Comparison of ENCODE assay signal across 27 cellular contexts in the genomic region with DNA sequence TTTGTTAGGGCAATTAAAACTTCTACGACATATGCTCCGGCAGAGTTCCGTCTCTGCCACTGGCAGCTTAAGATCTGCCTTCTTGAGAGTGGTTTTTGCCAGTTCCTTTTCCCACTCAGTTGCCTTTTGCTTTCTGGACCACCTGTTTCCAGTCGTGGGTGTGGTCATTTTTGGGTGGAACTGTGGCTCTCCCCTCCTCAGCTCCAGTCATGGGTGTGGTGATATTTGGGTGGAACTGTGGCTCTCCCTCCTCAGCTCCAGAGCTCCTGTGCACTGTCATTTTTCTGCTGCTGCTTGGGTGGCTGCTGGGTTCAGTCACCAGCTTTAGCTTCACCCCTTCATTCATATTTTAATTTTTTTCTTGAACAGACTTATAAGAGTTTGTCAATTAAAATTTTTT.
"Had no signal": no experiment of that assay in that cellular context is flagged by ENCODE, and none has a peak within 500 bp of the region (broad histone marks: within the 10 kb centered on the region; RNA-seq: fewer than 3 reads in every experiment).

No MANE protein-coding gene starts in this region.

- H3K27me3 Mint-ChIP-seq: activated CD4-positive, alpha-beta T cell treated with anti-CD3 and anti-CD28 coated beads, Interleukin-2, amount 10 ng/mL, durations not matched to agents 24 days and 14 days; activated CD8-positive, alpha-beta T cell treated with anti-CD3 and anti-CD28 coated beads for 36 hours; activated naive CD8-positive, alpha-beta T cell; naive B cell; stimulated activated naive CD8-positive, alpha-beta T cell treated with anti-CD3 and anti-CD28 coated beads, Interleukin-15, Interleukin-2, amounts not matched to agents 100 ng/mL and 50 ng/mL, for 24 hours; type B pancreatic cell had no signal

- H3K27ac Mint-ChIP-seq: activated CD8-positive, alpha-beta T cell treated with anti-CD3 and anti-CD28 coated beads for 36 hours; activated naive CD8-positive, alpha-beta T cell; activated T-cell treated with anti-CD3 and anti-CD28 coated beads, Interleukin-2, amount 50 U/mL, for 72 hours; stimulated activated effector memory CD8-positive, alpha-beta T cell treated with anti-CD3 and anti-CD28 coated beads, Interleukin-12 subunit alpha, Interleukin-12 subunit beta, amount 100 ng/mL, for 72 hours; stimulated activated naive CD8-positive, alpha-beta T cell treated with anti-CD3 and anti-CD28 coated beads, Interleukin-15, Interleukin-2, amounts not matched to agents 100 ng/mL and 50 ng/mL, for 24 hours had no signal

- H3K27me3 ChIP-seq: brain microvascular endothelial cell, gastrocnemius medialis, hepatocyte, pancreas, vagina had no signal

- H3K4me3 ChIP-seq: gastrocnemius medialis, hepatocyte, pancreas, prostate gland, skin epidermis, thoracic aorta, vagina had no signal

- H3K9me3 Mint-ChIP-seq: activated CD4-positive, alpha-beta T cell treated with anti-CD3 and anti-CD28 coated beads, Interleukin-2, amount 10 ng/mL, durations not matched to agents 24 days and 14 days; activated CD8-positive, alpha-beta T cell treated with anti-CD3 and anti-CD28 coated beads for 36 hours; activated T-cell treated with anti-CD3 and anti-CD28 coated beads, Interleukin-2, amount 50 U/mL, for 72 hours; naive B cell; stimulated activated effector memory CD8-positive, alpha-beta T cell treated with anti-CD3 and anti-CD28 coated beads, Interleukin-12 subunit alpha, Interleukin-12 subunit beta, amount 100 ng/mL, for 72 hours; stimulated activated naive CD8-positive, alpha-beta T cell treated with anti-CD3 and anti-CD28 coated beads, Interleukin-15, Interleukin-2, amounts not matched to agents 100 ng/mL and 50 ng/mL, for 24 hours had no signal

- H3K36me3 ChIP-seq: brain microvascular endothelial cell, gastrocnemius medialis, pancreas, prostate gland, thoracic aorta, vagina had no signal

- H3K4me1 ChIP-seq: prostate gland had no signal

- H2AFZ ChIP-seq: hepatocyte had no signal

- H3K9me3 ChIP-seq: gastrocnemius medialis, pancreas, prostate gland, thoracic aorta, vagina had no signal

- ATAC-seq: activated CD8-positive, alpha-beta T cell treated with anti-CD3 and anti-CD28 coated beads for 36 hours; activated T-cell treated with anti-CD3 and anti-CD28 coated beads, Interleukin-2, amount 50 U/mL, for 72 hours; sciatic nerve; stimulated activated effector memory CD8-positive, alpha-beta T cell treated with anti-CD3 and anti-CD28 coated beads, Interleukin-12 subunit alpha, Interleukin-12 subunit beta, amount 100 ng/mL, for 72 hours had no signal

- H3K27ac ChIP-seq: brain microvascular endothelial cell, hepatocyte, pancreas, prostate gland, skin epidermis, thoracic aorta, vagina, VCaP had no signal

- DNase-seq: activated CD4-positive, alpha-beta T cell treated with anti-CD3 and anti-CD28 coated beads, Interleukin-2, amount 10 ng/mL, durations not matched to agents 24 days and 14 days; activated CD4-positive, CD25-positive, alpha-beta regulatory T cell treated with anti-CD3 and anti-CD28 coated beads, Interleukin-2, amount 50 U/mL, for 72 hours; activated CD8-positive, alpha-beta T cell treated with anti-CD3 and anti-CD28 coated beads for 36 hours; activated effector memory CD4-positive, alpha-beta T cell treated with Interleukin-2 at 50 U/mL for 16 hours; activated naive CD4-positive, alpha-beta T cell treated with Interleukin-2 at 50 U/mL for 16 hours; activated T-cell treated with anti-CD3 and anti-CD28 coated beads, Interleukin-2, amount 50 U/mL, for 72 hours; amniotic stem cell; gastrocnemius medialis; islet precursor cell; naive B cell; nucleus accumbens; pancreas; retina; stimulated activated CD4-positive, alpha-beta T cell treated with anti-CD3 and anti-CD28 coated beads, Interleukin-12 subunit alpha, Interleukin-12 subunit beta, amount 100 ng/mL, for 4 hours; stimulated activated CD4-positive, alpha-beta T cell treated with anti-CD3 and anti-CD28 coated beads, Interleukin-4, amount 100 ng/mL, for 24 hours had no signal

- H3K4me3 Mint-ChIP-seq: activated CD4-positive, alpha-beta T cell treated with anti-CD3 and anti-CD28 coated beads, Interleukin-2, amount 10 ng/mL, durations not matched to agents 24 days and 14 days; activated CD8-positive, alpha-beta T cell treated with anti-CD3 and anti-CD28 coated beads for 36 hours; activated naive CD8-positive, alpha-beta T cell; activated T-cell treated with anti-CD3 and anti-CD28 coated beads, Interleukin-2, amount 50 U/mL, for 72 hours; stimulated activated effector memory CD8-positive, alpha-beta T cell treated with anti-CD3 and anti-CD28 coated beads, Interleukin-12 subunit alpha, Interleukin-12 subunit beta, amount 100 ng/mL, for 72 hours; stimulated activated naive CD8-positive, alpha-beta T cell treated with anti-CD3 and anti-CD28 coated beads, Interleukin-15, Interleukin-2, amounts not matched to agents 100 ng/mL and 50 ng/mL, for 24 hours; type B pancreatic cell had no signal

- H3K4me2 ChIP-seq: hepatocyte had no signal
